ENCODE assay signal across 17 cellular contexts in genomic region chr3:128327606-128328031, GRCh38.
A peak's percentile ranks its signal among the peaks of the same experiment; 100 is the strongest.
DNase-seq lines count a peak whose midpoint lies in the region; ATAC-seq and TF ChIP-seq lines count a peak whose summit lies in the region.
"Had no signal": no experiment of that assay in that cellular context is flagged by ENCODE, and none has a peak within 500 bp of the region (broad histone marks: within the 10 kb centered on the region; RNA-seq: fewer than 3 reads in every experiment).

No MANE protein-coding gene starts in this region.

- H3K18ac ChIP-seq in neuronal stem cell (ENCODE audit: low read length) = peak overlapping the region; percentile 45

- H3K4ac ChIP-seq in neuronal stem cell (ENCODE audit: low read length) = no peak overlapping the region

- no peak for ATAC-seq in activated naive CD8-positive, alpha-beta T cell treated with anti-CD3 and anti-CD28 coated beads, Interleukin-2, amount 10 ng/mL, durations not matched to agents 7 days and 5 days (ENCODE audit: low read depth)
- ATAC-seq in activated CD8-positive, alpha-beta T cell treated with anti-CD3 and anti-CD28 coated beads for 36 hours = no peak
- peak; percentile 11 for ATAC-seq in upper lobe of right lung
- ATAC-seq in GM21717 (IDR thresholded peaks at IDR 0.05; ENCODE audit: unreplicated experiment) = no peak

- no peak overlapping the region for H3K9ac ChIP-seq in neuronal stem cell (ENCODE audit: low read depth, low read length, poor library complexity)

- no peaks in the 10 kb centered on the region for H3K79me1 ChIP-seq in neuronal stem cell (ENCODE audit: low read depth, low read length)

- no peaks in the 10 kb centered on the region for H3K9me3 Mint-ChIP-seq in activated naive CD8-positive, alpha-beta T cell treated with anti-CD3 and anti-CD28 coated beads, Interleukin-2, amount 10 ng/mL, durations not matched to agents 7 days and 5 days
- H3K9me3 Mint-ChIP-seq in activated naive CD8-positive, alpha-beta T cell treated with anti-CD3 and anti-CD28 coated beads for 36 hours = no peaks in the 10 kb centered on the region
- H3K9me3 Mint-ChIP-seq in activated CD8-positive, alpha-beta T cell treated with anti-CD3 and anti-CD28 coated beads for 36 hours = no peaks in the 10 kb centered on the region
- H3K9me3 Mint-ChIP-seq: CD4-positive, alpha-beta memory T cell had no signal

- H3K23ac ChIP-seq in neuronal stem cell (ENCODE audit: low read depth, low read length, poor library complexity) = no peak overlapping the region

- WGBS in neuronal stem cell (ENCODE audit: extremely low coverage in 2 of 2, insufficient read length in 2 of 2, insufficient replicate concordance in 1 of 2), 2 donors = no CpG with 5 or more reads among the region's 6 CpGs

- H3K27ac Mint-ChIP-seq in activated naive CD8-positive, alpha-beta T cell treated with anti-CD3 and anti-CD28 coated beads, Interleukin-2, amount 10 ng/mL, durations not matched to agents 7 days and 5 days = peak overlapping the region; percentile 4
- H3K27ac Mint-ChIP-seq in activated naive CD8-positive, alpha-beta T cell treated with anti-CD3 and anti-CD28 coated beads for 36 hours = no peak overlapping the region
- H3K27ac Mint-ChIP-seq in activated CD8-positive, alpha-beta T cell treated with anti-CD3 and anti-CD28 coated beads for 36 hours = peak overlapping the region; percentile 64
- H3K27ac Mint-ChIP-seq: B cell had no signal

- no peak overlapping the region for H3K4me3 Mint-ChIP-seq in activated naive CD8-positive, alpha-beta T cell treated with anti-CD3 and anti-CD28 coated beads, Interleukin-2, amount 10 ng/mL, durations not matched to agents 7 days and 5 days
- no peak overlapping the region for H3K4me3 Mint-ChIP-seq in activated naive CD8-positive, alpha-beta T cell treated with anti-CD3 and anti-CD28 coated beads for 36 hours
- no peak overlapping the region for H3K4me3 Mint-ChIP-seq in activated CD8-positive, alpha-beta T cell treated with anti-CD3 and anti-CD28 coated beads for 36 hours
- H3K4me3 Mint-ChIP-seq: B cell; CD4-positive, alpha-beta memory T cell had no signal

- H3K4me3 ChIP-seq in neuronal stem cell (ENCODE audit: low read length in 2 of 2) (no peak overlapping the region), upper lobe of right lung (no peak overlapping the region)

- no peak overlapping the region for H4K8ac ChIP-seq in neuronal stem cell (ENCODE audit: low read depth, low read length)

- no peak for TF ChIP-seq CTCF in activated CD8-positive, alpha-beta T cell treated with anti-CD3 and anti-CD28 coated beads for 36 hours (IDR thresholded peaks at IDR 0.05)
- no peak for TF ChIP-seq CTCF in upper lobe of right lung (IDR thresholded peaks at IDR 0.05)

- H3K27ac ChIP-seq in neuronal stem cell (replicated peaks; ENCODE audit: low read length) (no peak overlapping the region), upper lobe of right lung (no peak overlapping the region)

- H2AFZ ChIP-seq in neuronal stem cell (ENCODE audit: low read length) = no peak overlapping the region

- H2BK120ac ChIP-seq in neuronal stem cell (ENCODE audit: low read depth, low read length) = no peak overlapping the region

- H3K27me3 Mint-ChIP-seq in activated naive CD8-positive, alpha-beta T cell treated with anti-CD3 and anti-CD28 coated beads, Interleukin-2, amount 10 ng/mL, durations not matched to agents 7 days and 5 days = no peaks in the 10 kb centered on the region
- H3K27me3 Mint-ChIP-seq in activated naive CD8-positive, alpha-beta T cell treated with anti-CD3 and anti-CD28 coated beads for 36 hours = no peaks in the 10 kb centered on the region
- no peaks in the 10 kb centered on the region for H3K27me3 Mint-ChIP-seq in activated CD8-positive, alpha-beta T cell treated with anti-CD3 and anti-CD28 coated beads for 36 hours
- H3K27me3 Mint-ChIP-seq: B cell; CD4-positive, alpha-beta memory T cell had no signal

- no peak overlapping the region for H2BK15ac ChIP-seq in neuronal stem cell (ENCODE audit: low read length)

- no peak for DNase-seq in activated naive CD8-positive, alpha-beta T cell treated with anti-CD3 and anti-CD28 coated beads, Interleukin-2, amount 10 ng/mL, durations not matched to agents 7 days and 5 days
- DNase-seq in activated naive CD8-positive, alpha-beta T cell treated with anti-CD3 and anti-CD28 coated beads for 36 hours = no peak
- no peak for DNase-seq in activated CD8-positive, alpha-beta T cell treated with anti-CD3 and anti-CD28 coated beads for 36 hours
- DNase-seq in neuronal stem cell (ENCODE audit: low spot score) = no peak
- DNase-seq in upper lobe of right lung = peak; percentile 52
- no peak for DNase-seq in AG20443 (ENCODE audit: low spot score)
- no peak for DNase-seq in NCI-H1417 (lab: John Stamatoyannopoulos, UW)
- DNase-seq: ACHN; CD4-positive, alpha-beta memory T cell; DMS79 treated with DMSO at 0.1 percent for 48 hours; GOT3; NCI-H1048; NCI-H1694; NCI-H345; NCI-H69 had no signal

- peaks cover 18% of the 10 kb centered on the region for H3K4me1 Mint-ChIP-seq in activated naive CD8-positive, alpha-beta T cell treated with anti-CD3 and anti-CD28 coated beads, Interleukin-2, amount 10 ng/mL, durations not matched to agents 7 days and 5 days
- peaks cover 21% of the 10 kb centered on the region for H3K4me1 Mint-ChIP-seq in activated naive CD8-positive, alpha-beta T cell treated with anti-CD3 and anti-CD28 coated beads for 36 hours
- peaks cover 13% of the 10 kb centered on the region for H3K4me1 Mint-ChIP-seq in activated CD8-positive, alpha-beta T cell treated with anti-CD3 and anti-CD28 coated beads for 36 hours (ENCODE audit: low read depth)
- H3K4me1 Mint-ChIP-seq: B cell had no signal

- no peak overlapping the region for H2BK5ac ChIP-seq in neuronal stem cell (ENCODE audit: low read length)

- intact Hi-C loops in activated CD8-positive, alpha-beta T cell treated with anti-CD3 and anti-CD28 coated beads for 36 hours (cut with micrococcal nuclease) = no loop called here
- intact Hi-C loops in upper lobe of right lung (cut with DNase I) = no loop called here

- H2AK5ac ChIP-seq in neuronal stem cell (ENCODE audit: low read depth, low read length) = no peak overlapping the region

- no peak overlapping the region for H2BK12ac ChIP-seq in neuronal stem cell (ENCODE audit: low read length)

- H3K9me3 ChIP-seq in neuronal stem cell (replicated peaks in 1 of 2; ENCODE audit: control insufficient read depth in 2 of 2, insufficient read depth in 1 of 2, low read depth in 1 of 2, low read length in 2 of 2) (no peaks in the 10 kb centered on the region), upper lobe of right lung (no peaks in the 10 kb centered on the region)

- no peak overlapping the region for H3K4me2 ChIP-seq in neuronal stem cell (ENCODE audit: insufficient read depth, low read length, poor library complexity, severe bottlenecking)

- H3K4me1 ChIP-seq in neuronal stem cell (ENCODE audit: control insufficient read depth in 2 of 2, insufficient read depth in 1 of 2, low read depth in 1 of 2, low read length in 2 of 2) (peaks cover 4% of the 10 kb centered on the region in 2 donors), upper lobe of right lung (no peaks in the 10 kb centered on the region)

- H3K14ac ChIP-seq in neuronal stem cell (ENCODE audit: low read length) = no peak overlapping the region

- H3K36me3 ChIP-seq in neuronal stem cell (replicated peaks in 1 of 2; ENCODE audit: control insufficient read depth in 2 of 2, insufficient read depth in 2 of 2, low read length in 2 of 2) = no peaks in the 10 kb centered on the region
- H3K36me3 ChIP-seq in upper lobe of right lung = no peaks in the 10 kb centered on the region

- peaks cover 4% of the 10 kb centered on the region for H3K36me3 Mint-ChIP-seq in activated naive CD8-positive, alpha-beta T cell treated with anti-CD3 and anti-CD28 coated beads, Interleukin-2, amount 10 ng/mL, durations not matched to agents 7 days and 5 days
- no peaks in the 10 kb centered on the region for H3K36me3 Mint-ChIP-seq in activated naive CD8-positive, alpha-beta T cell treated with anti-CD3 and anti-CD28 coated beads for 36 hours
- H3K36me3 Mint-ChIP-seq in activated CD8-positive, alpha-beta T cell treated with anti-CD3 and anti-CD28 coated beads for 36 hours (ENCODE audit: low read depth) = no peaks in the 10 kb centered on the region

- no peak overlapping the region for H4K91ac ChIP-seq in neuronal stem cell (ENCODE audit: low read depth, low read length, poor library complexity)

- POLR2A ChIA-PET in activated naive CD8-positive, alpha-beta T cell treated with anti-CD3 and anti-CD28 coated beads, Interleukin-2, amount 10 ng/mL, durations not matched to agents 7 days and 5 days (lab: Charles Lee) = no interaction called here
- POLR2A ChIA-PET in activated CD8-positive, alpha-beta T cell treated with anti-CD3 and anti-CD28 coated beads for 36 hours (lab: Charles Lee) = no interaction called here

- CTCF ChIA-PET in activated CD8-positive, alpha-beta T cell treated with anti-CD3 and anti-CD28 coated beads for 36 hours (lab: Charles Lee) = no interaction called here

- H3K27me3 ChIP-seq in neuronal stem cell (ENCODE audit: control insufficient read depth in 3 of 3, insufficient read depth in 3 of 3, low read depth in 1 of 3, low read length in 3 of 3) (no peaks in the 10 kb centered on the region), upper lobe of right lung (no peaks in the 10 kb centered on the region)
